Comparison of ENCODE assay signal across 8 cellular contexts in the genomic region with DNA sequence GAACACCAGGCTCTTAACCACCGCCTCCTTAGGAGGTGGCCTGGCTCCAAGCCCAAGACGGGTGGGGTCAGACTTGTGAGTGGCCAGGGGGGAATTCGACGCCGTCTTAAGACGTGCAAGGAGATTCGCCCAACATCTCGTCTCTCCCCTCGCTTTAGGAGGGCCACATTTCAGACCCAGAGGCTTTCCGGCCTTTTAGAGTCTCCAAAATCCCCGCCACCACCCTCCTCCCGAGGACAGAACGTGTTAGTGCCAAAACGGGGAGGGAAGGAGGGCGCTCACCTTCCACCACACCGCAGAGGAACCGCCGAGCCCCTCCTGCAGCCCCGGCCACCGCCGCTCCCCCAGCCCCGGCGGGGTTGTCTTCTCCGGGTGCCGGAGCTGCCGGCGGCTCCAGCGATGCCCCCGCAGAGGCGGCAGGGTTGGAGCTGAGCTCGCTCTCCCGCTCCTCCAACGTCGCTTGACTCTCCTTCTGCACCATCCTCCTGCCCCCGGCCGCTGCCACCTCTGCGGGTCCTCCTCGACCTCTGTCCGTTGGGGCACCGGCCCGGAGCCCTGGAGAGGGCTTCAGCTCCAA. TPM values are rescaled to one million over a fixed set of nuclear protein-coding genes. Genes with fewer than 3 reads are reported as not detected.
A peak's percentile ranks its signal among the peaks of the same experiment; 100 is the strongest.
DNase-seq lines count a peak whose midpoint lies in the region; ATAC-seq lines count a peak whose summit lies in the region.

No MANE protein-coding gene starts in this region.

- H3K9me3 ChIP-seq in SK-N-MC (ENCODE audit: low read depth, low read length) (no peaks in the 10 kb centered on the region), skeletal muscle tissue (ENCODE audit: control insufficient read depth in 3 of 3, low read length in 3 of 3) (no peaks in the 10 kb centered on the region)

- peak overlapping the region; percentile 83 for H3K9ac ChIP-seq in SK-N-MC (ENCODE audit: insufficient read length)
- H3K9ac ChIP-seq in skeletal muscle tissue (ENCODE audit: low read depth in 1 of 3, low read length in 3 of 3): peak overlapping the region; percentile 95 to 99 (median 97)

- peaks cover 17 to 29% (median 28%) of the 10 kb centered on the region in 3 donors for H3K4me1 ChIP-seq in skeletal muscle tissue (ENCODE audit: control insufficient read depth in 3 of 3, insufficient read depth in 3 of 3, low read length in 3 of 3)

- DNase-seq in NCI-H2171 treated with DMSO at 0.1 percent for 48 hours (lab: John Stamatoyannopoulos, UW): peak; percentile 45
- DNase-seq in NCI-H2171 (lab: John Stamatoyannopoulos, UW): no peak
- no peak for DNase-seq in SK-N-MC (ENCODE audit: low read depth, low spot score)
- peak in 31 of 61 donors; percentile 13 to 75 (median 51) for DNase-seq in caudate nucleus (lab: John Stamatoyannopoulos, UW)
- peak; percentile 98 for DNase-seq in iris pigment epithelial cell (ENCODE audit: low read depth)

- no peaks in the 10 kb centered on the region for H3K27me3 ChIP-seq in skeletal muscle tissue (ENCODE audit: control insufficient read depth in 3 of 3, insufficient read depth in 3 of 3, low read length in 3 of 3)

- H3K36me3 ChIP-seq in SK-N-MC (ENCODE audit: insufficient read depth, low read length) (peaks cover 3% of the 10 kb centered on the region; the same call in 1 of the 2 replicates), skeletal muscle tissue (ENCODE audit: control insufficient read depth in 3 of 3, insufficient read depth in 3 of 3, low read length in 3 of 3) (peaks cover 0 to 5% (median 2%) of the 10 kb centered on the region in 3 donors)

- peak overlapping the region; percentile 85 for H3K4me3 ChIP-seq in SK-N-MC
- H3K4me3 ChIP-seq in skeletal muscle tissue (ENCODE audit: low read length in 3 of 3): peak overlapping the region; percentile 98 to 99 (median 98)

- ATAC-seq in HG03135 (IDR thresholded peaks at IDR 0.05; ENCODE audit: unreplicated experiment) (peak; percentile 6), GM18517 (IDR thresholded peaks at IDR 0.05; ENCODE audit: unreplicated experiment) (no peak)

- H3K27ac ChIP-seq in SK-N-MC: peak overlapping the region; percentile 68; the same call in 1 of the 2 replicates
- peak overlapping the region; percentile 98 for H3K27ac ChIP-seq in caudate nucleus (ENCODE audit: low read depth, low read length)
- H3K27ac ChIP-seq in skeletal muscle tissue (ENCODE audit: low read depth, low read length): peak overlapping the region; percentile 90

RNA-seq across cellular contexts. Expression of gene OGA, which starts 0.6 kb away (rescaled TPM):
- total RNA-seq in skeletal muscle tissue: 148 TPM

RNA-seq across cellular contexts. Expression of gene KCNIP2, which starts 26.0 kb away (rescaled TPM):
- total RNA-seq in skeletal muscle tissue: 2.1 TPM

RNA-seq across cellular contexts. Expression of gene NPM3, which starts 34.4 kb away (rescaled TPM):
- total RNA-seq in skeletal muscle tissue: 62.6 TPM

RNA-seq across cellular contexts. Expression of gene FGF8, which starts 41.7 kb away (rescaled TPM):
- 0.52 TPM for total RNA-seq in skeletal muscle tissue

Comparison
In these comparisons a context has a peak if more than half of its experiments do, and no peak if none do; other contexts are left out.
1. DNase-seq: peak in NCI-H2171 treated with DMSO at 0.1 percent for 48 hours (single experiment), caudate nucleus (31 of 61) and iris pigment epithelial cell (single experiment); none in NCI-H2171 (single experiment) and SK-N-MC (single experiment).
2. Peak in every context shown above with its lines, with median percentiles within 50 percentile points of each other: H3K27ac ChIP-seq.